1 cellular context compared by ENCODE assay signal in the genomic region with DNA sequence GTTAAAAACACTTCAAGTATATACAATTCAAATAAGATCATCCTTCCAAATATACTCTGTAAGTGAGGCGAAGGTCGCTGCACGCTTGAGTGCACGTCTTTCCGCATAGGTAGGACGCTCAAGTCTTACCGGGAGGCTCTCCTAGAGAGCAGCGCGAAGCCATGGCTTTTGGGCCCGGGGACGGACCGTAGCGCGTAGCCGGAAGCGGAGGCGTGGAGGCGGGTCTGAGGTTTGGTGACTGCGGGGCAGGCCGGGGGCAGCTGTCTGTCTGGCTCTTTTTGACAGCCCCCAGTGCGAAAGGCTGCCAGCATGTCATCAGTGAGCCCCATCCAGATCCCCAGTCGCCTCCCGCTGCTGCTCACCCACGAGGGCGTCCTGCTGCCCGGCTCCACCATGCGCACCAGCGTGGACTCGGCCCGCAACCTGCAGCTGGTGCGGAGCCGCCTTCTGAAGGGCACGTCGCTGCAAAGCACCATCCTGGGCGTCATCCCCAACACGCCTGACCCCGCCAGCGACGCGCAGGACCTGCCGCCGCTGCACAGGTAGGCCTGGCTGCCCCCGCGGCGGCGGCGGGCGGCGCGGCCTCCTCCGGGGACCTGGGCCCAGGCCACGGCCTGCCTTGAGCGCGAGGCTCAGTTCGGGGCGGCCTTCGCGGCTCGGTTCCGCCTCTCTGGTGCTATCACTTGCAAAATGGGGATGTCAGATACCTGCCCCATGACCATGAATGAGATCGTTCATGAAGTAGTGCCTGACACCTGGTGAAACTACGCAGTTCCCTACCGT.
TF ChIP-seq lines count a peak whose summit lies in the region.

A gene with protein sequence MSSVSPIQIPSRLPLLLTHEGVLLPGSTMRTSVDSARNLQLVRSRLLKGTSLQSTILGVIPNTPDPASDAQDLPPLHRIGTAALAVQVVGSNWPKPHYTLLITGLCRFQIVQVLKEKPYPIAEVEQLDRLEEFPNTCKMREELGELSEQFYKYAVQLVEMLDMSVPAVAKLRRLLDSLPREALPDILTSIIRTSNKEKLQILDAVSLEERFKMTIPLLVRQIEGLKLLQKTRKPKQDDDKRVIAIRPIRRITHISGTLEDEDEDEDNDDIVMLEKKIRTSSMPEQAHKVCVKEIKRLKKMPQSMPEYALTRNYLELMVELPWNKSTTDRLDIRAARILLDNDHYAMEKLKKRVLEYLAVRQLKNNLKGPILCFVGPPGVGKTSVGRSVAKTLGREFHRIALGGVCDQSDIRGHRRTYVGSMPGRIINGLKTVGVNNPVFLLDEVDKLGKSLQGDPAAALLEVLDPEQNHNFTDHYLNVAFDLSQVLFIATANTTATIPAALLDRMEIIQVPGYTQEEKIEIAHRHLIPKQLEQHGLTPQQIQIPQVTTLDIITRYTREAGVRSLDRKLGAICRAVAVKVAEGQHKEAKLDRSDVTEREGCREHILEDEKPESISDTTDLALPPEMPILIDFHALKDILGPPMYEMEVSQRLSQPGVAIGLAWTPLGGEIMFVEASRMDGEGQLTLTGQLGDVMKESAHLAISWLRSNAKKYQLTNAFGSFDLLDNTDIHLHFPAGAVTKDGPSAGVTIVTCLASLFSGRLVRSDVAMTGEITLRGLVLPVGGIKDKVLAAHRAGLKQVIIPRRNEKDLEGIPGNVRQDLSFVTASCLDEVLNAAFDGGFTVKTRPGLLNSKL (plus strand): TSS at position 221 of the 783 bp plus-strand sequence. CDS start 89 bp downstream, at position 310.

TF ChIP-seq in K562, 482 proteins besides CTCF, POLR2A, EP300 and RAD21 (continued from another document and continues in another):
- TF ChIP-seq, protein P1, sequence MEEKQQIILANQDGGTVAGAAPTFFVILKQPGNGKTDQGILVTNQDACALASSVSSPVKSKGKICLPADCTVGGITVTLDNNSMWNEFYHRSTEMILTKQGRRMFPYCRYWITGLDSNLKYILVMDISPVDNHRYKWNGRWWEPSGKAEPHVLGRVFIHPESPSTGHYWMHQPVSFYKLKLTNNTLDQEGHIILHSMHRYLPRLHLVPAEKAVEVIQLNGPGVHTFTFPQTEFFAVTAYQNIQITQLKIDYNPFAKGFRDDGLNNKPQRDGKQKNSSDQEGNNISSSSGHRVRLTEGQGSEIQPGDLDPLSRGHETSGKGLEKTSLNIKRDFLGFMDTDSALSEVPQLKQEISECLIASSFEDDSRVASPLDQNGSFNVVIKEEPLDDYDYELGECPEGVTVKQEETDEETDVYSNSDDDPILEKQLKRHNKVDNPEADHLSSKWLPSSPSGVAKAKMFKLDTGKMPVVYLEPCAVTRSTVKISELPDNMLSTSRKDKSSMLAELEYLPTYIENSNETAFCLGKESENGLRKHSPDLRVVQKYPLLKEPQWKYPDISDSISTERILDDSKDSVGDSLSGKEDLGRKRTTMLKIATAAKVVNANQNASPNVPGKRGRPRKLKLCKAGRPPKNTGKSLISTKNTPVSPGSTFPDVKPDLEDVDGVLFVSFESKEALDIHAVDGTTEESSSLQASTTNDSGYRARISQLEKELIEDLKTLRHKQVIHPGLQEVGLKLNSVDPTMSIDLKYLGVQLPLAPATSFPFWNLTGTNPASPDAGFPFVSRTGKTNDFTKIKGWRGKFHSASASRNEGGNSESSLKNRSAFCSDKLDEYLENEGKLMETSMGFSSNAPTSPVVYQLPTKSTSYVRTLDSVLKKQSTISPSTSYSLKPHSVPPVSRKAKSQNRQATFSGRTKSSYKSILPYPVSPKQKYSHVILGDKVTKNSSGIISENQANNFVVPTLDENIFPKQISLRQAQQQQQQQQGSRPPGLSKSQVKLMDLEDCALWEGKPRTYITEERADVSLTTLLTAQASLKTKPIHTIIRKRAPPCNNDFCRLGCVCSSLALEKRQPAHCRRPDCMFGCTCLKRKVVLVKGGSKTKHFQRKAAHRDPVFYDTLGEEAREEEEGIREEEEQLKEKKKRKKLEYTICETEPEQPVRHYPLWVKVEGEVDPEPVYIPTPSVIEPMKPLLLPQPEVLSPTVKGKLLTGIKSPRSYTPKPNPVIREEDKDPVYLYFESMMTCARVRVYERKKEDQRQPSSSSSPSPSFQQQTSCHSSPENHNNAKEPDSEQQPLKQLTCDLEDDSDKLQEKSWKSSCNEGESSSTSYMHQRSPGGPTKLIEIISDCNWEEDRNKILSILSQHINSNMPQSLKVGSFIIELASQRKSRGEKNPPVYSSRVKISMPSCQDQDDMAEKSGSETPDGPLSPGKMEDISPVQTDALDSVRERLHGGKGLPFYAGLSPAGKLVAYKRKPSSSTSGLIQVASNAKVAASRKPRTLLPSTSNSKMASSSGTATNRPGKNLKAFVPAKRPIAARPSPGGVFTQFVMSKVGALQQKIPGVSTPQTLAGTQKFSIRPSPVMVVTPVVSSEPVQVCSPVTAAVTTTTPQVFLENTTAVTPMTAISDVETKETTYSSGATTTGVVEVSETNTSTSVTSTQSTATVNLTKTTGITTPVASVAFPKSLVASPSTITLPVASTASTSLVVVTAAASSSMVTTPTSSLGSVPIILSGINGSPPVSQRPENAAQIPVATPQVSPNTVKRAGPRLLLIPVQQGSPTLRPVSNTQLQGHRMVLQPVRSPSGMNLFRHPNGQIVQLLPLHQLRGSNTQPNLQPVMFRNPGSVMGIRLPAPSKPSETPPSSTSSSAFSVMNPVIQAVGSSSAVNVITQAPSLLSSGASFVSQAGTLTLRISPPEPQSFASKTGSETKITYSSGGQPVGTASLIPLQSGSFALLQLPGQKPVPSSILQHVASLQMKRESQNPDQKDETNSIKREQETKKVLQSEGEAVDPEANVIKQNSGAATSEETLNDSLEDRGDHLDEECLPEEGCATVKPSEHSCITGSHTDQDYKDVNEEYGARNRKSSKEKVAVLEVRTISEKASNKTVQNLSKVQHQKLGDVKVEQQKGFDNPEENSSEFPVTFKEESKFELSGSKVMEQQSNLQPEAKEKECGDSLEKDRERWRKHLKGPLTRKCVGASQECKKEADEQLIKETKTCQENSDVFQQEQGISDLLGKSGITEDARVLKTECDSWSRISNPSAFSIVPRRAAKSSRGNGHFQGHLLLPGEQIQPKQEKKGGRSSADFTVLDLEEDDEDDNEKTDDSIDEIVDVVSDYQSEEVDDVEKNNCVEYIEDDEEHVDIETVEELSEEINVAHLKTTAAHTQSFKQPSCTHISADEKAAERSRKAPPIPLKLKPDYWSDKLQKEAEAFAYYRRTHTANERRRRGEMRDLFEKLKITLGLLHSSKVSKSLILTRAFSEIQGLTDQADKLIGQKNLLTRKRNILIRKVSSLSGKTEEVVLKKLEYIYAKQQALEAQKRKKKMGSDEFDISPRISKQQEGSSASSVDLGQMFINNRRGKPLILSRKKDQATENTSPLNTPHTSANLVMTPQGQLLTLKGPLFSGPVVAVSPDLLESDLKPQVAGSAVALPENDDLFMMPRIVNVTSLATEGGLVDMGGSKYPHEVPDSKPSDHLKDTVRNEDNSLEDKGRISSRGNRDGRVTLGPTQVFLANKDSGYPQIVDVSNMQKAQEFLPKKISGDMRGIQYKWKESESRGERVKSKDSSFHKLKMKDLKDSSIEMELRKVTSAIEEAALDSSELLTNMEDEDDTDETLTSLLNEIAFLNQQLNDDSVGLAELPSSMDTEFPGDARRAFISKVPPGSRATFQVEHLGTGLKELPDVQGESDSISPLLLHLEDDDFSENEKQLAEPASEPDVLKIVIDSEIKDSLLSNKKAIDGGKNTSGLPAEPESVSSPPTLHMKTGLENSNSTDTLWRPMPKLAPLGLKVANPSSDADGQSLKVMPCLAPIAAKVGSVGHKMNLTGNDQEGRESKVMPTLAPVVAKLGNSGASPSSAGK (IDR thresholded peaks at IDR 0.05): 0 out of 2 replicates have a peak, but pooled peaks have one; percentile 44
- no peak for TF ChIP-seq TEAD4 (IDR thresholded peaks at IDR 0.05; ENCODE audit: low read length)
- 0 out of 2 replicates have a peak, but pooled peaks have one; percentile 31 for TF ChIP-seq TEAD4 (CRISPR knock-in tag; IDR thresholded peaks at IDR 0.05; ENCODE audit: borderline replicate concordance)
- TF ChIP-seq EGR1 (conservative IDR thresholded peaks at IDR 0.05): peak; percentile 99
- TF ChIP-seq ATF1 (CRISPR knock-in tag; IDR thresholded peaks at IDR 0.05): peak; percentile 63; the same call in 1 of the 2 replicates
- TF ChIP-seq ATF1 (tag; IDR thresholded peaks at IDR 0.05): peak; percentile 98
- TF ChIP-seq, protein P2, sequence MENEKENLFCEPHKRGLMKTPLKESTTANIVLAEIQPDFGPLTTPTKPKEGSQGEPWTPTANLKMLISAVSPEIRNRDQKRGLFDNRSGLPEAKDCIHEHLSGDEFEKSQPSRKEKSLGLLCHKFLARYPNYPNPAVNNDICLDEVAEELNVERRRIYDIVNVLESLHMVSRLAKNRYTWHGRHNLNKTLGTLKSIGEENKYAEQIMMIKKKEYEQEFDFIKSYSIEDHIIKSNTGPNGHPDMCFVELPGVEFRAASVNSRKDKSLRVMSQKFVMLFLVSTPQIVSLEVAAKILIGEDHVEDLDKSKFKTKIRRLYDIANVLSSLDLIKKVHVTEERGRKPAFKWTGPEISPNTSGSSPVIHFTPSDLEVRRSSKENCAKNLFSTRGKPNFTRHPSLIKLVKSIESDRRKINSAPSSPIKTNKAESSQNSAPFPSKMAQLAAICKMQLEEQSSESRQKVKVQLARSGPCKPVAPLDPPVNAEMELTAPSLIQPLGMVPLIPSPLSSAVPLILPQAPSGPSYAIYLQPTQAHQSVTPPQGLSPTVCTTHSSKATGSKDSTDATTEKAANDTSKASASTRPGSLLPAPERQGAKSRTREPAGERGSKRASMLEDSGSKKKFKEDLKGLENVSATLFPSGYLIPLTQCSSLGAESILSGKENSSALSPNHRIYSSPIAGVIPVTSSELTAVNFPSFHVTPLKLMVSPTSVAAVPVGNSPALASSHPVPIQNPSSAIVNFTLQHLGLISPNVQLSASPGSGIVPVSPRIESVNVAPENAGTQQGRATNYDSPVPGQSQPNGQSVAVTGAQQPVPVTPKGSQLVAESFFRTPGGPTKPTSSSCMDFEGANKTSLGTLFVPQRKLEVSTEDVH (IDR thresholded peaks at IDR 0.05; ENCODE audit: low read depth, partially characterized antibody): peak; percentile 65
- peak; percentile 99 for TF ChIP-seq POU5F1 (IDR thresholded peaks at IDR 0.05; ENCODE audit: borderline replicate concordance, low read depth, low read length, partially characterized antibody)
- TF ChIP-seq NR4A1 (CRISPR knock-in tag; IDR thresholded peaks at IDR 0.05): no peak
- 0 out of 2 replicates have a peak, but pooled peaks have one; percentile 46 for TF ChIP-seq NR4A1 (tag; IDR thresholded peaks at IDR 0.05)
- no peak for TF ChIP-seq TBL1XR1 (IDR thresholded peaks at IDR 0.05; ENCODE audit: low read length in 2 of 2)
- peak; percentile 58 for TF ChIP-seq POLR2AphosphoS5 (IDR thresholded peaks at IDR 0.05; ENCODE audit: control insufficient read depth, insufficient read depth, low read depth, low read length)
- TF ChIP-seq FOXP1 (CRISPR knock-in tag; IDR thresholded peaks at IDR 0.05): peak; percentile 40; the same call in 1 of the 2 replicates
- no peak for TF ChIP-seq ETV6 (IDR thresholded peaks at IDR 0.05; ENCODE audit: borderline replicate concordance in 1 of 2, low read depth in 2 of 2, low read length in 1 of 2)
- TF ChIP-seq ETV6 (CRISPR knock-in tag; IDR thresholded peaks at IDR 0.05; ENCODE audit: borderline replicate concordance): 0 out of 2 replicates have a peak, but pooled peaks have one; percentile 47
- TF ChIP-seq, protein P3, sequence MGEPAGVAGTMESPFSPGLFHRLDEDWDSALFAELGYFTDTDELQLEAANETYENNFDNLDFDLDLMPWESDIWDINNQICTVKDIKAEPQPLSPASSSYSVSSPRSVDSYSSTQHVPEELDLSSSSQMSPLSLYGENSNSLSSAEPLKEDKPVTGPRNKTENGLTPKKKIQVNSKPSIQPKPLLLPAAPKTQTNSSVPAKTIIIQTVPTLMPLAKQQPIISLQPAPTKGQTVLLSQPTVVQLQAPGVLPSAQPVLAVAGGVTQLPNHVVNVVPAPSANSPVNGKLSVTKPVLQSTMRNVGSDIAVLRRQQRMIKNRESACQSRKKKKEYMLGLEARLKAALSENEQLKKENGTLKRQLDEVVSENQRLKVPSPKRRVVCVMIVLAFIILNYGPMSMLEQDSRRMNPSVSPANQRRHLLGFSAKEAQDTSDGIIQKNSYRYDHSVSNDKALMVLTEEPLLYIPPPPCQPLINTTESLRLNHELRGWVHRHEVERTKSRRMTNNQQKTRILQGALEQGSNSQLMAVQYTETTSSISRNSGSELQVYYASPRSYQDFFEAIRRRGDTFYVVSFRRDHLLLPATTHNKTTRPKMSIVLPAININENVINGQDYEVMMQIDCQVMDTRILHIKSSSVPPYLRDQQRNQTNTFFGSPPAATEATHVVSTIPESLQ (CRISPR knock-in tag; IDR thresholded peaks at IDR 0.05): no peak
- TF ChIP-seq TAF1 (IDR thresholded peaks at IDR 0.05; ENCODE audit: control insufficient read depth, extremely low read depth, insufficient read depth, low read length, severe bottlenecking): peak; percentile 61
- TF ChIP-seq ZNF717 (CRISPR knock-in tag; IDR thresholded peaks at IDR 0.05): no peak
- no peak for TF ChIP-seq EHMT2 (IDR thresholded peaks at IDR 0.05)
- TF ChIP-seq, protein P4, sequence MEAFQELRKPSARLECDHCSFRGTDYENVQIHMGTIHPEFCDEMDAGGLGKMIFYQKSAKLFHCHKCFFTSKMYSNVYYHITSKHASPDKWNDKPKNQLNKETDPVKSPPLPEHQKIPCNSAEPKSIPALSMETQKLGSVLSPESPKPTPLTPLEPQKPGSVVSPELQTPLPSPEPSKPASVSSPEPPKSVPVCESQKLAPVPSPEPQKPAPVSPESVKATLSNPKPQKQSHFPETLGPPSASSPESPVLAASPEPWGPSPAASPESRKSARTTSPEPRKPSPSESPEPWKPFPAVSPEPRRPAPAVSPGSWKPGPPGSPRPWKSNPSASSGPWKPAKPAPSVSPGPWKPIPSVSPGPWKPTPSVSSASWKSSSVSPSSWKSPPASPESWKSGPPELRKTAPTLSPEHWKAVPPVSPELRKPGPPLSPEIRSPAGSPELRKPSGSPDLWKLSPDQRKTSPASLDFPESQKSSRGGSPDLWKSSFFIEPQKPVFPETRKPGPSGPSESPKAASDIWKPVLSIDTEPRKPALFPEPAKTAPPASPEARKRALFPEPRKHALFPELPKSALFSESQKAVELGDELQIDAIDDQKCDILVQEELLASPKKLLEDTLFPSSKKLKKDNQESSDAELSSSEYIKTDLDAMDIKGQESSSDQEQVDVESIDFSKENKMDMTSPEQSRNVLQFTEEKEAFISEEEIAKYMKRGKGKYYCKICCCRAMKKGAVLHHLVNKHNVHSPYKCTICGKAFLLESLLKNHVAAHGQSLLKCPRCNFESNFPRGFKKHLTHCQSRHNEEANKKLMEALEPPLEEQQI (IDR thresholded peaks at IDR 0.05): no peak
- TF ChIP-seq KLF13 (tag; IDR thresholded peaks at IDR 0.05; ENCODE audit: borderline replicate concordance, low read depth): 0 out of 2 replicates have a peak, but pooled peaks have one; percentile 41
- TF ChIP-seq ELF2 (CRISPR knock-in tag; IDR thresholded peaks at IDR 0.05): peak; percentile 92
- TF ChIP-seq, protein P5, sequence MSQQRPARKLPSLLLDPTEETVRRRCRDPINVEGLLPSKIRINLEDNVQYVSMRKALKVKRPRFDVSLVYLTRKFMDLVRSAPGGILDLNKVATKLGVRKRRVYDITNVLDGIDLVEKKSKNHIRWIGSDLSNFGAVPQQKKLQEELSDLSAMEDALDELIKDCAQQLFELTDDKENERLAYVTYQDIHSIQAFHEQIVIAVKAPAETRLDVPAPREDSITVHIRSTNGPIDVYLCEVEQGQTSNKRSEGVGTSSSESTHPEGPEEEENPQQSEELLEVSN (IDR thresholded peaks at IDR 0.05; ENCODE audit: borderline replicate concordance in 1 of 2, extremely low read depth in 1 of 2, insufficient read depth in 1 of 2, insufficient read length in 1 of 2, low read depth in 1 of 2, low read length in 1 of 2, poor library complexity in 1 of 2, severe bottlenecking in 1 of 2): peak; percentile 24 to 26
- TF ChIP-seq, protein P6, sequence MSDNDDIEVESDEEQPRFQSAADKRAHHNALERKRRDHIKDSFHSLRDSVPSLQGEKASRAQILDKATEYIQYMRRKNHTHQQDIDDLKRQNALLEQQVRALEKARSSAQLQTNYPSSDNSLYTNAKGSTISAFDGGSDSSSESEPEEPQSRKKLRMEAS (CRISPR knock-in tag; IDR thresholded peaks at IDR 0.05): peak; percentile 73
